Comparison of ENCODE assay signal across 24 cellular contexts in genomic region chr15:73141216-73141900, GRCh38.
DNase-seq lines count a peak whose midpoint lies in the region; ATAC-seq and TF ChIP-seq lines count a peak whose summit lies in the region.
"Had no signal": no experiment of that assay in that cellular context is flagged by ENCODE, and none has a peak within 500 bp of the region (broad histone marks: within the 10 kb centered on the region; RNA-seq: fewer than 3 reads in every experiment).

No MANE protein-coding gene starts in this region.

- no peak overlapping the region for H3K4me3 ChIP-seq in spleen
- H3K4me3 ChIP-seq: lower lobe of right lung, pancreas, sigmoid colon, stomach, upper lobe of right lung had no signal

- WGBS in spleen, 5 donors = 48 to 65% (median 57%) methylated on average over 3 of the region's 3 CpGs

- no peaks in the 10 kb centered on the region for H3K36me3 ChIP-seq in spleen
- H3K36me3 ChIP-seq: pancreas, sigmoid colon, upper lobe of right lung had no signal

- TF ChIP-seq POLR2A in spleen (IDR thresholded peaks at IDR 0.05) = no peak

- peaks cover 0 to 3% of the 10 kb centered on the region in 2 donors for H3K36me3 Mint-ChIP-seq in activated T-cell treated with anti-CD3 and anti-CD28 coated beads, Interleukin-2, amount 50 U/mL, for 72 hours (ENCODE audit: insufficient read depth in 2 of 2)
- peaks cover 6% of the 10 kb centered on the region for H3K36me3 Mint-ChIP-seq in activated T-cell treated with anti-CD3 and anti-CD28 coated beads, Interleukin-2, amount 50 U/mL, for 4 hours (ENCODE audit: insufficient read depth)
- H3K36me3 Mint-ChIP-seq in T-cell = peaks cover 16% of the 10 kb centered on the region

- peak in 1 of 2 donors; percentile 56 for ATAC-seq in activated T-cell treated with anti-CD3 and anti-CD28 coated beads, Interleukin-2, amount 50 U/mL, for 72 hours (replicated peaks in 1 of 2)
- no peak for ATAC-seq in activated T-cell treated with anti-CD3 and anti-CD28 coated beads, Interleukin-2, amount 50 U/mL, for 4 hours
- ATAC-seq in T-cell (replicated peaks in 1 of 4) = peak in 2 of 4 experiments; percentile 42 to 55
- ATAC-seq in HG02623 (IDR thresholded peaks at IDR 0.05; ENCODE audit: unreplicated experiment) = no peak
- no peak for ATAC-seq in GM19463 (IDR thresholded peaks at IDR 0.05; ENCODE audit: unreplicated experiment)
- ATAC-seq: lower lobe of right lung, pancreas, upper lobe of right lung had no signal

- H3K27me3 ChIP-seq in spleen (replicated peaks in 1 of 7) = no peaks in the 10 kb centered on the region
- H3K27me3 ChIP-seq: pancreas, sigmoid colon, stomach, upper lobe of right lung had no signal

- peaks cover 0 to 2% of the 10 kb centered on the region in 2 donors for H3K9me3 Mint-ChIP-seq in activated T-cell treated with anti-CD3 and anti-CD28 coated beads, Interleukin-2, amount 50 U/mL, for 72 hours
- peaks cover 2% of the 10 kb centered on the region for H3K9me3 Mint-ChIP-seq in activated T-cell treated with anti-CD3 and anti-CD28 coated beads, Interleukin-2, amount 50 U/mL, for 4 hours
- H3K9me3 Mint-ChIP-seq in T-cell = no peaks in the 10 kb centered on the region
- H3K9me3 Mint-ChIP-seq: endodermal cell, H9 had no signal

- no peaks in the 10 kb centered on the region for H3K27me3 Mint-ChIP-seq in activated T-cell treated with anti-CD3 and anti-CD28 coated beads, Interleukin-2, amount 50 U/mL, for 72 hours (ENCODE audit: low read depth)
- no peaks in the 10 kb centered on the region for H3K27me3 Mint-ChIP-seq in activated T-cell treated with anti-CD3 and anti-CD28 coated beads, Interleukin-2, amount 50 U/mL, for 4 hours (ENCODE audit: low read depth)
- H3K27me3 Mint-ChIP-seq in T-cell = peaks cover 0 to 4% of the 10 kb centered on the region in 2 donors

- peak overlapping the region in 5 of 8 donors; percentile 6 to 55 (median 52) for H3K27ac ChIP-seq in spleen
- H3K27ac ChIP-seq: lower lobe of right lung, pancreas, sigmoid colon, upper lobe of right lung had no signal

- peaks cover 0 to 11% (median 0%) of the 10 kb centered on the region in 6 donors for H3K4me1 ChIP-seq in spleen
- H3K4me1 ChIP-seq: lower lobe of right lung, pancreas, upper lobe of right lung had no signal

- H3K4me1 Mint-ChIP-seq in activated T-cell treated with anti-CD3 and anti-CD28 coated beads, Interleukin-2, amount 50 U/mL, for 72 hours (ENCODE audit: low read depth) = peaks cover 35% of the 10 kb centered on the region
- peaks cover 43% of the 10 kb centered on the region for H3K4me1 Mint-ChIP-seq in activated T-cell treated with anti-CD3 and anti-CD28 coated beads, Interleukin-2, amount 50 U/mL, for 4 hours (ENCODE audit: low read depth)
- peaks cover 4 to 34% (median 24%) of the 10 kb centered on the region in 3 donors for H3K4me1 Mint-ChIP-seq in T-cell
- H3K4me1 Mint-ChIP-seq: endodermal cell, H9 had no signal

- no peaks in the 10 kb centered on the region for H3K9me3 ChIP-seq in spleen
- H3K9me3 ChIP-seq: lower lobe of right lung, pancreas, sigmoid colon, stomach, upper lobe of right lung had no signal

- H3K4me3 Mint-ChIP-seq in activated T-cell treated with anti-CD3 and anti-CD28 coated beads, Interleukin-2, amount 50 U/mL, for 72 hours = peak overlapping the region; percentile 12 to 39
- no peak overlapping the region for H3K4me3 Mint-ChIP-seq in activated T-cell treated with anti-CD3 and anti-CD28 coated beads, Interleukin-2, amount 50 U/mL, for 4 hours
- no peak overlapping the region for H3K4me3 Mint-ChIP-seq in T-cell
- H3K4me3 Mint-ChIP-seq: endodermal cell, H9 had no signal

- no peak for TF ChIP-seq CTCF in spleen (IDR thresholded peaks at IDR 0.05 in 8 of 11, conservative IDR thresholded peaks at IDR 0.05 in 3 of 11)

- DNase-seq in activated T-cell treated with anti-CD3 and anti-CD28 coated beads, Interleukin-2, amount 50 U/mL, for 72 hours = no peak
- DNase-seq in activated T-cell treated with anti-CD3 and anti-CD28 coated beads, Interleukin-2, amount 50 U/mL, for 4 hours = no peak
- DNase-seq in T-cell (no peak), spleen (no peak), D341Med (ENCODE audit: low spot score) (no peak)
- DNase-seq in central memory CD4-positive, alpha-beta T cell = peak; percentile 51
- DNase-seq: activated CD4-positive, alpha-beta T cell treated with anti-CD3 and anti-CD28 coated beads for 1 hour; amygdala; caudate nucleus; endodermal cell; H9; KG1; lower lobe of right lung; NCI-H1048; NCI-H2107; NCI-H69; pancreas; SHP77 treated with DMSO at 0.1 percent for 48 hours; sigmoid colon; stomach; T-helper 9 cell; upper lobe of right lung had no signal

- CTCF ChIA-PET in T-cell (lab: Charles Lee) = no interaction called here

- POLR2A ChIA-PET in T-cell (lab: Charles Lee) = no interaction called here

- intact Hi-C loops in spleen (cut with DNase I; ENCODE audit: low total_unique reads) = no loop called here

- peak overlapping the region; percentile 75 for H3K27ac Mint-ChIP-seq in activated T-cell treated with anti-CD3 and anti-CD28 coated beads, Interleukin-2, amount 50 U/mL, for 72 hours
- H3K27ac Mint-ChIP-seq in T-cell = peak overlapping the region; percentile 19 to 70
- H3K27ac Mint-ChIP-seq: endodermal cell had no signal

Comparison
In these comparisons a context has a peak if more than half of its experiments do, and no peak if none do; other contexts are left out.
1. H3K4me3 Mint-ChIP-seq: peak in activated T-cell treated with anti-CD3 and anti-CD28 coated beads, Interleukin-2, amount 50 U/mL, for 72 hours (2 of 2); none in activated T-cell treated with anti-CD3 and anti-CD28 coated beads, Interleukin-2, amount 50 U/mL, for 4 hours (single experiment) and T-cell (0 of 3).